Comparison of ENCODE assay signal across 19 cellular contexts in the genomic region with DNA sequence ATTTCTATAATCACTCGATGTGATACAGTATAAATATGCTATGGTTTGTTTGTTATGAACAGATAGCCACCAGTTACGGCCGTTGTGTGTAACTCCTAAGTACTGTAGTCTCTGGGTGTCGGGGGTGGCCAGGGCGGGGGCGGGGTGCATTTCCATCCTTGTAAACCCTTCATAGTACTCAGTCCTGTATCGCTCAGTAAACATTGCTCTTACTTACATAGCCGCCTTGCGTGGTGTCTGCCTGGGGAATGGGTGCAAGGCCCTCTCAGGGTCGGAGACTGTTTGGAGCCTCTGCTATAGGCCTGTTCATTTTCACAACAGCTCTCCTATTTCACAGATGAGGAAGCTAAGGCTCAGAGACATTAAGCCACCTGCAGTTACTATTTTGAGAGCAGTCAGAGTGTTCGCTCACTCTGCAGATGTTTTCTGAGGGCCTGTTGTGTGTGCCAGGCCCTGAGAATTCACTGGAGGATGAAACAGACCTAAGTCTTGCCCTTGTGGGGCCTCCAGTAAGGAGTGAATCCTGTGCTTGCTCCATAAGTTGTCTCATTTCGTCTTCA. TPM values are rescaled to one million over a fixed set of nuclear protein-coding genes. Genes with fewer than 3 reads are reported as not detected.
A peak's percentile ranks its signal among the peaks of the same experiment; 100 is the strongest.
DNase-seq lines count a peak whose midpoint lies in the region; ATAC-seq and TF ChIP-seq lines count a peak whose summit lies in the region.
"Had no signal": no experiment of that assay in that cellular context is flagged by ENCODE, and none has a peak within 500 bp of the region (broad histone marks: within the 10 kb centered on the region; RNA-seq: fewer than 3 reads in every experiment).

No MANE protein-coding gene starts in this region.

- dilution Hi-C loops in mammary epithelial cell (cut with HindIII; ENCODE audit: low sequenced_read_pairs): loop anchor here (5.0 to 25.0 kb wide), 2 partner anchors 138 to 333 kb away; a partner anchor contains a TSS

- no peak overlapping the region for H3K27ac Mint-ChIP-seq in activated CD8-positive, alpha-beta memory T cell treated with anti-CD3 and anti-CD28 coated beads, Interleukin-2, amount 10 ng/mL, durations not matched to agents 7 days and 5 days
- H3K27ac Mint-ChIP-seq: activated T-cell treated with anti-CD3 and anti-CD28 coated beads, Interleukin-2, amount 50 U/mL, for 72 hours; natural killer cell; stimulated activated effector memory CD8-positive, alpha-beta T cell treated with anti-CD3 and anti-CD28 coated beads, Interleukin-12 subunit alpha, Interleukin-12 subunit beta, amount 100 ng/mL, for 72 hours had no signal

- no peak overlapping the region for H2AFZ ChIP-seq in mammary epithelial cell (ENCODE audit: low read depth, low read length)

- H3K4me1 ChIP-seq in breast epithelium (no peaks in the 10 kb centered on the region), mammary epithelial cell (ENCODE audit: insufficient read depth, low read length) (no peaks in the 10 kb centered on the region), muscle layer of colon (ENCODE audit: insufficient read depth, low read length) (peaks cover 54% of the 10 kb centered on the region)

- H3K27ac ChIP-seq in breast epithelium (peak overlapping the region; percentile 61 to 66), mammary epithelial cell (ENCODE audit: insufficient read depth, low read depth, low read length) (no peak overlapping the region), muscle layer of colon (ENCODE audit: low read depth, low read length) (peak overlapping the region; percentile 73)

- intact Hi-C loops in breast epithelium (cut with DNase I; ENCODE audit: low total_unique reads) (no loop called here), mammary epithelial cell (cut with micrococcal nuclease) (no loop called here)

- TF ChIP-seq CTCF in breast epithelium (IDR thresholded peaks at IDR 0.05): no peak
- TF ChIP-seq CTCF in mammary epithelial cell (conservative IDR thresholded peaks at IDR 0.05 in 1 of 2, IDR thresholded peaks at IDR 0.05 in 1 of 2; ENCODE audit: extremely low read depth in 1 of 2, insufficient read depth in 1 of 2, low read depth in 1 of 2, low read length in 2 of 2): no peak

- peaks cover 15% of the 10 kb centered on the region for H3K27me3 Mint-ChIP-seq in activated CD8-positive, alpha-beta memory T cell treated with anti-CD3 and anti-CD28 coated beads, Interleukin-2, amount 10 ng/mL, durations not matched to agents 7 days and 5 days

- DNase-seq in breast epithelium (ENCODE audit: low spot score in 2 of 2) (no peak), mammary epithelial cell (no peak), SHP77 treated with DMSO at 0.1 percent for 48 hours (lab: John Stamatoyannopoulos, UW) (peak; percentile 39)
- DNase-seq in activated CD8-positive, alpha-beta memory T cell treated with anti-CD3 and anti-CD28 coated beads, Interleukin-2, amount 10 ng/mL, durations not matched to agents 7 days and 5 days: no peak
- DNase-seq: activated CD4-positive, alpha-beta T cell treated with anti-CD3 and anti-CD28 coated beads, Interleukin-2, amount 50 U/mL, for 1 hour; activated T-cell treated with anti-CD3 and anti-CD28 coated beads, Interleukin-2, amount 50 U/mL, for 72 hours; natural killer cell; stimulated activated CD4-positive, alpha-beta T cell treated with anti-CD3 and anti-CD28 coated beads, Interleukin-4, amount 100 ng/mL, for 4 hours; T-helper 2 cell had no signal

- H3K9me3 ChIP-seq in breast epithelium: no peaks in the 10 kb centered on the region
- H3K9me3 ChIP-seq in mammary epithelial cell (replicated peaks; ENCODE audit: insufficient read depth, low read length): no peaks in the 10 kb centered on the region
- no peaks in the 10 kb centered on the region for H3K9me3 ChIP-seq in muscle layer of colon (ENCODE audit: low read length)
- H3K9me3 ChIP-seq: Caco-2, right atrium auricular region had no signal

- no peaks in the 10 kb centered on the region for H3K79me2 ChIP-seq in mammary epithelial cell (ENCODE audit: insufficient read depth, low read length)

- CTCF ChIA-PET in mammary epithelial cell (lab: Charles Lee; ENCODE audit: low non-redundant PET): no interaction called here
- CTCF ChIA-PET in activated CD8-positive, alpha-beta memory T cell treated with anti-CD3 and anti-CD28 coated beads, Interleukin-2, amount 10 ng/mL, durations not matched to agents 7 days and 5 days (lab: Charles Lee): interaction anchor here (1.2 kb wide), 1 partner anchor 19 kb away, joined by 3 read pairs; no protein-coding TSS in a partner anchor

- H3K4me1 Mint-ChIP-seq in activated CD8-positive, alpha-beta memory T cell treated with anti-CD3 and anti-CD28 coated beads, Interleukin-2, amount 10 ng/mL, durations not matched to agents 7 days and 5 days: peaks cover 16% of the 10 kb centered on the region

- H3K9me3 Mint-ChIP-seq in activated CD8-positive, alpha-beta memory T cell treated with anti-CD3 and anti-CD28 coated beads, Interleukin-2, amount 10 ng/mL, durations not matched to agents 7 days and 5 days (ENCODE audit: low read depth): no peaks in the 10 kb centered on the region
- H3K9me3 Mint-ChIP-seq: activated T-cell treated with anti-CD3 and anti-CD28 coated beads, Interleukin-2, amount 50 U/mL, for 72 hours; natural killer cell; stimulated activated effector memory CD8-positive, alpha-beta T cell treated with anti-CD3 and anti-CD28 coated beads, Interleukin-12 subunit alpha, Interleukin-12 subunit beta, amount 100 ng/mL, for 72 hours had no signal

- H3K36me3 Mint-ChIP-seq in activated CD8-positive, alpha-beta memory T cell treated with anti-CD3 and anti-CD28 coated beads, Interleukin-2, amount 10 ng/mL, durations not matched to agents 7 days and 5 days: no peaks in the 10 kb centered on the region
- H3K36me3 Mint-ChIP-seq: natural killer cell; stimulated activated effector memory CD8-positive, alpha-beta T cell treated with anti-CD3 and anti-CD28 coated beads, Interleukin-12 subunit alpha, Interleukin-12 subunit beta, amount 100 ng/mL, for 72 hours had no signal

- no peak for TF ChIP-seq POLR2A in breast epithelium (IDR thresholded peaks at IDR 0.05)

- 98% methylated on average over 5 of the region's 12 CpGs for WGBS in mammary epithelial cell (ENCODE audit: low coverage, missing lambda C conversion rate)

- in situ Hi-C loops in mammary epithelial cell (cut with MboI; ENCODE audit: low sequenced_read_pairs in 2 of 2): no loop called here

- H3K4me3 ChIP-seq in breast epithelium: no peak overlapping the region
- H3K4me3 ChIP-seq in mammary epithelial cell (replicated peaks in 1 of 3; ENCODE audit: insufficient read depth in 1 of 3, low read depth in 2 of 3, low read length in 3 of 3): no peak overlapping the region
- no peak overlapping the region for H3K4me3 ChIP-seq in muscle layer of colon (ENCODE audit: low read depth in 1 of 2, low read length in 2 of 2)
- H3K4me3 ChIP-seq: right atrium auricular region had no signal

- ATAC-seq in GM19035 (IDR thresholded peaks at IDR 0.05; ENCODE audit: unreplicated experiment) (no peak), HG03039 (IDR thresholded peaks at IDR 0.05; ENCODE audit: unreplicated experiment) (no peak), GM18498 (IDR thresholded peaks at IDR 0.05; ENCODE audit: unreplicated experiment) (no peak)
- ATAC-seq in activated CD8-positive, alpha-beta memory T cell treated with anti-CD3 and anti-CD28 coated beads, Interleukin-2, amount 10 ng/mL, durations not matched to agents 7 days and 5 days: no peak
- ATAC-seq: activated T-cell treated with anti-CD3 and anti-CD28 coated beads, Interleukin-2, amount 50 U/mL, for 72 hours; natural killer cell; stimulated activated effector memory CD8-positive, alpha-beta T cell treated with anti-CD3 and anti-CD28 coated beads, Interleukin-12 subunit alpha, Interleukin-12 subunit beta, amount 100 ng/mL, for 72 hours had no signal

- no peaks in the 10 kb centered on the region for H4K20me1 ChIP-seq in mammary epithelial cell (ENCODE audit: insufficient read depth, low read length)

- H3K27me3 ChIP-seq in breast epithelium (no peaks in the 10 kb centered on the region), mammary epithelial cell (ENCODE audit: insufficient read depth, low read length) (no peaks in the 10 kb centered on the region), muscle layer of colon (ENCODE audit: control insufficient read depth in 1 of 2, insufficient read depth in 2 of 2, low read length in 2 of 2) (no peaks in the 10 kb centered on the region)
- H3K27me3 ChIP-seq: right atrium auricular region had no signal

- H3K4me3 Mint-ChIP-seq in activated CD8-positive, alpha-beta memory T cell treated with anti-CD3 and anti-CD28 coated beads, Interleukin-2, amount 10 ng/mL, durations not matched to agents 7 days and 5 days: no peak overlapping the region
- H3K4me3 Mint-ChIP-seq: activated T-cell treated with anti-CD3 and anti-CD28 coated beads, Interleukin-2, amount 50 U/mL, for 72 hours; natural killer cell; stimulated activated effector memory CD8-positive, alpha-beta T cell treated with anti-CD3 and anti-CD28 coated beads, Interleukin-12 subunit alpha, Interleukin-12 subunit beta, amount 100 ng/mL, for 72 hours had no signal

- H3K4me2 ChIP-seq in mammary epithelial cell (ENCODE audit: insufficient read depth, low read depth, low read length): no peak overlapping the region

- no TSS peak for BruUV-seq in mammary epithelial cell (replicated peaks; lab: Mats Ljungman, UMichigan)

- H3K36me3 ChIP-seq in breast epithelium (no peaks in the 10 kb centered on the region), mammary epithelial cell (ENCODE audit: insufficient read depth, low read length) (no peaks in the 10 kb centered on the region), muscle layer of colon (ENCODE audit: insufficient read depth, low read length) (peaks cover 36% of the 10 kb centered on the region)

- H3K9ac ChIP-seq in mammary epithelial cell (ENCODE audit: insufficient read depth, low read length): no peak overlapping the region
- no peak overlapping the region for H3K9ac ChIP-seq in muscle layer of colon (ENCODE audit: low read length)

RNA-seq across cellular contexts. Expression of a gene that starts 42.5 kb away (rescaled TPM):
- total RNA-seq in breast epithelium (100 to 1,000 TPM in 1 of 3 donors, 10 to 100 TPM in 2; 35.7 to 153 (median 58.3) TPM), mammary epithelial cell (10 to 100 TPM; 13.8 to 39.7 TPM)
- polyA plus RNA-seq in mammary epithelial cell: 9.5 TPM
- 7.1 TPM for polyA minus RNA-seq in mammary epithelial cell
- 1 to 10 TPM in 1 of 2 experiments, under 1 TPM in 1; 0.75 to 1.1 TPM for total RNA-seq in activated CD8-positive, alpha-beta memory T cell treated with anti-CD3 and anti-CD28 coated beads, Interleukin-2, amount 10 ng/mL, durations not matched to agents 7 days and 5 days

RNA-seq across cellular contexts. Expression of a gene that starts 52.0 kb away (rescaled TPM):
- total RNA-seq in breast epithelium (10 to 100 TPM; 15.7 to 43.6 (median 34.7) TPM), mammary epithelial cell (not detected)
- polyA plus RNA-seq in mammary epithelial cell: not detected
- not detected for polyA minus RNA-seq in mammary epithelial cell
- 10 to 100 TPM; 74.6 to 81.3 TPM for total RNA-seq in activated CD8-positive, alpha-beta memory T cell treated with anti-CD3 and anti-CD28 coated beads, Interleukin-2, amount 10 ng/mL, durations not matched to agents 7 days and 5 days
- total RNA-seq: A673, epithelial cell of proximal tubule, kidney epithelial cell had no signal

Comparison
In these comparisons a context has a peak if more than half of its experiments do, and no peak if none do; other contexts are left out.
1. RNA of a gene that starts 52.0 kb away (total RNA-seq): 74.6 to 81.3 TPM in activated CD8-positive, alpha-beta memory T cell treated with anti-CD3 and anti-CD28 coated beads, Interleukin-2, amount 10 ng/mL, durations not matched to agents 7 days and 5 days and 15.7 to 43.6 TPM in breast epithelium; not detected in mammary epithelial cell; every median in the first group is over 10 times any median in the second.
2. RNA of a gene that starts 42.5 kb away (total RNA-seq): 35.7 to 153 TPM in breast epithelium and 13.8 to 39.7 TPM in mammary epithelial cell; 0.75 to 1.1 TPM in activated CD8-positive, alpha-beta memory T cell treated with anti-CD3 and anti-CD28 coated beads, Interleukin-2, amount 10 ng/mL, durations not matched to agents 7 days and 5 days; every median in the first group is over 4 times any median in the second.